In genomic region chr17:16652847-16653366, GRCh38 we compare ENCODE assay signal across 8 cellular contexts. TPM values are rescaled to one million over a fixed set of nuclear protein-coding genes. Genes with fewer than 3 reads are reported as not detected.
A peak's percentile ranks its signal among the peaks of the same experiment; 100 is the strongest.
DNase-seq lines count a peak whose midpoint lies in the region; ATAC-seq lines count a peak whose summit lies in the region.

No MANE protein-coding gene starts in this region.

- H3K27me3 ChIP-seq in duodenal mucosa (ENCODE audit: control insufficient read depth in 1 of 2, insufficient read depth in 2 of 2, low read length in 2 of 2) (no peaks in the 10 kb centered on the region), mucosa of stomach (ENCODE audit: control insufficient read depth, insufficient read depth, low read length) (no peaks in the 10 kb centered on the region)

- peak; percentile 17 for DNase-seq in NCI-H345 (lab: John Stamatoyannopoulos, UW)
- DNase-seq in NCI-H345 treated with DMSO at 0.1 percent for 48 hours (lab: John Stamatoyannopoulos, UW; ENCODE audit: unreplicated experiment) = no peak
- peak; percentile 36 for DNase-seq in NCI-H748 (lab: John Stamatoyannopoulos, UW; ENCODE audit: unreplicated experiment)
- no peak for DNase-seq in dermis blood vessel endothelial cell
- DNase-seq in activated effector memory CD4-positive, alpha-beta T cell treated with anti-CD3 and anti-CD28 coated beads, Interleukin-2, amount 50 U/mL, for 16 hours = no peak

- no peaks in the 10 kb centered on the region for H3K9me3 ChIP-seq in duodenal mucosa (ENCODE audit: control insufficient read depth in 1 of 2, low read length in 2 of 2)
- H3K9me3 ChIP-seq in mucosa of stomach (ENCODE audit: control insufficient read depth, low read length) = no peaks in the 10 kb centered on the region

- no peak for ATAC-seq in GM21786 (IDR thresholded peaks at IDR 0.05; ENCODE audit: unreplicated experiment)

- peak overlapping the region; percentile 62 to 78 for H3K4me3 ChIP-seq in duodenal mucosa (ENCODE audit: low read depth in 1 of 2, low read length in 2 of 2)
- peak overlapping the region; percentile 75 for H3K4me3 ChIP-seq in mucosa of stomach (ENCODE audit: low read length)

- peak overlapping the region; percentile 73 to 75 for H3K9ac ChIP-seq in duodenal mucosa (ENCODE audit: low read depth in 1 of 2, low read length in 2 of 2)
- peak overlapping the region; percentile 91 for H3K9ac ChIP-seq in mucosa of stomach (ENCODE audit: low read length)

- no peaks in the 10 kb centered on the region for H3K36me3 ChIP-seq in duodenal mucosa (ENCODE audit: control insufficient read depth in 1 of 2, insufficient read depth in 2 of 2, low read length in 2 of 2)
- H3K36me3 ChIP-seq in mucosa of stomach (ENCODE audit: control insufficient read depth, insufficient read depth, low read length) = no peaks in the 10 kb centered on the region

- peak overlapping the region; percentile 61 for H3K27ac ChIP-seq in duodenal mucosa (ENCODE audit: low read depth, low read length)

- peaks cover 10 to 11% of the 10 kb centered on the region in 2 donors for H3K4me1 ChIP-seq in duodenal mucosa (ENCODE audit: control insufficient read depth in 1 of 2, insufficient read depth in 2 of 2, low read length in 2 of 2)
- peaks cover 4% of the 10 kb centered on the region for H3K4me1 ChIP-seq in mucosa of stomach (ENCODE audit: control insufficient read depth, insufficient read depth, low read length)

RNA-seq across cellular contexts. Expression of gene ZNF624, which starts 0.7 kb away (rescaled TPM):
- 3.9 and 7.0 TPM in 2 replicates for total RNA-seq in dermis blood vessel endothelial cell

RNA-seq across cellular contexts. Expression of gene CCDC144A, which starts 37.1 kb away (rescaled TPM):
- total RNA-seq in dermis blood vessel endothelial cell = 3.2 and 7.7 TPM in 2 replicates

Comparison
In these comparisons a context has a peak if more than half of its experiments do, and no peak if none do; other contexts are left out.
1. DNase-seq: peak in NCI-H345 (single experiment) and NCI-H748 (single experiment); none in NCI-H345 treated with DMSO at 0.1 percent for 48 hours (single experiment), dermis blood vessel endothelial cell (single experiment) and activated effector memory CD4-positive, alpha-beta T cell treated with anti-CD3 and anti-CD28 coated beads, Interleukin-2, amount 50 U/mL, for 16 hours (single experiment).